ENCODE assay signal across 1 cellular context in the genomic region with DNA sequence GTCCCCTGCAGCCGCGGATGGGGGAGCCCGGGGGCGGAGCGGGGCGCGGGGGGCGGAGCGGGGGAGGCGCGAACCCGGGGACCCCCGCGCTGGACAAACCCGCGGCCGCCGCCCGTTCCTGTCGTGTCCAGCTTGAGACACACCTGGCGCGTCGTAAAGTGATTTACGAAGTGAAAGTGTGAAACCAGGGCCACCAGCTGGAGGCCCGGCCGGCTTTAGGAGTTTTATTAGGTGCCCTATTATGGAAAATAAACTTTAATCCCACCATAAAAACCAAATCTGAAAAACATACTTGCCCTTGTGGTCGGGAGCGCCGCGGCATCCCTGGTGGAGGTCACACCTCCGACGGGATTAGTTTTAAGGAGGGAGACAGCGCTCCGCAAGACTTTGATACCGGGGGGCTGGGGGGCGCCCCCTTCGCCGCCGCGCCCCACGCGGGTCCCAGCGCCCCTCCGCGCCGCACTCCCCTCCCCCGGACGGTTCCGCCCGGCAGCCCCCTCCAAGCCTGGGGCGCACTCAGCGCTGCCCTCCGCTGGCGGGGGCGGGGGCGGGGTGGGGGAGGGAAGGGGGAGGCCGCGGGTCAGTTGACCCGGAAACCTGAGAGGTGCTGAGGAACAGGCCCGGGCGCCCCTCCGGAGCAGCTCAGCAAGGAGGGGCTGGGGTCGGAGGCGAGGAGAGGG.
TF ChIP-seq lines count a peak whose summit lies in the region.

No MANE protein-coding gene starts in this region.

TF ChIP-seq in H1, 55 proteins besides CTCF, POLR2A, EP300 and RAD21:
- TF ChIP-seq, protein P1, sequence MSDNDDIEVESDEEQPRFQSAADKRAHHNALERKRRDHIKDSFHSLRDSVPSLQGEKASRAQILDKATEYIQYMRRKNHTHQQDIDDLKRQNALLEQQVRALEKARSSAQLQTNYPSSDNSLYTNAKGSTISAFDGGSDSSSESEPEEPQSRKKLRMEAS (IDR thresholded peaks at IDR 0.05), result peak; percentile 33; the same call in 1 of the 2 replicates
- TF ChIP-seq, protein P2, sequence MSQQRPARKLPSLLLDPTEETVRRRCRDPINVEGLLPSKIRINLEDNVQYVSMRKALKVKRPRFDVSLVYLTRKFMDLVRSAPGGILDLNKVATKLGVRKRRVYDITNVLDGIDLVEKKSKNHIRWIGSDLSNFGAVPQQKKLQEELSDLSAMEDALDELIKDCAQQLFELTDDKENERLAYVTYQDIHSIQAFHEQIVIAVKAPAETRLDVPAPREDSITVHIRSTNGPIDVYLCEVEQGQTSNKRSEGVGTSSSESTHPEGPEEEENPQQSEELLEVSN (IDR thresholded peaks at IDR 0.05), result peak; percentile 66
- no peak for TF ChIP-seq SP1 (IDR thresholded peaks at IDR 0.05; ENCODE audit: low read depth, low read length)
